Comparison of ENCODE assay signal across 14 cellular contexts in the genomic region with DNA sequence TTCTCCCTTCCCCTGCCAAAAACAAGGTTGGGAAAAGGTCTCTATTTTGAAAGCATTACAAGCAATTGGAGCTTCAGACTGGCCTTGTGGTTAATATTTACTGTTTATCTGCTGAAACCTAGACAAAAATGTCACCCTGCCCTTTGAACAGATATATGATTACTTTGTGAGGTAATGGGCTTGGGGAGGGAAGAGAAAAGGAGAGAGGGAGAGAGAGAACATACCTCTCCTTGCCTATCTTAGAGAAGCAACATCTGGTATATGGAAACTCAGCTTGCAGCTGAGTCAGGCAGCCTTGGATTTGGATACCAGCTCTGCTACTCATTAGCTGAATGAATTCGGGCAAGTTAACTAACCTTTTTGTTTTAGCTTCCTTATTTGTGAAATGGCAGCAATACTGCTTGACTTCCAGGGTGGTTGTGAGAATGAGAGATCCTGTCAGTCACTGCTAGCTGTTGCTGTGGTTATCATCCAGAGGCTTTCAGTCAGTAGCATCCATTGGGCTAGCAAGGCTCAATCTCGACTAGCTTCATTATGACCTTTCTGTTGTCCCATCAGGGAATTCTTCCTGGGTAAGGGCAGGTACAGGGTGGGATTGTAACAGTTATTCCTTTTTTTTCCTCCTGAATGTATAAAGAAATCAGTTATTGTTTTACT. TPM values are rescaled to one million over a fixed set of nuclear protein-coding genes. Genes with fewer than 3 reads are reported as not detected.
A peak's percentile ranks its signal among the peaks of the same experiment; 100 is the strongest.
DNase-seq lines count a peak whose midpoint lies in the region; ATAC-seq and TF ChIP-seq lines count a peak whose summit lies in the region.
"Had no signal": no experiment of that assay in that cellular context is flagged by ENCODE, and none has a peak within 500 bp of the region (broad histone marks: within the 10 kb centered on the region; RNA-seq: fewer than 3 reads in every experiment).

No MANE protein-coding gene starts in this region.

- DNase-seq in AG10803 (ENCODE audit: low read depth) (peak; percentile 60), HFF-Myc (ENCODE audit: extremely low read depth, low read depth) (peak; percentile 5), chondrocyte (ENCODE audit: low spot score) (no peak), mucosa of descending colon (no peak), retina (no peak), MM.1S (no peak)
- DNase-seq: activated effector memory CD4-positive, alpha-beta T cell treated with Interleukin-2 at 50 U/mL for 16 hours; cortex of kidney; head of caudate nucleus; mammary epithelial cell; NCI-H510A treated with DMSO at 0.1 percent for 48 hours had no signal

- H3K4me1 ChIP-seq in mucosa of descending colon (ENCODE audit: low read depth) (peaks cover 7% of the 10 kb centered on the region), MM.1S (ENCODE audit: low read length) (no peaks in the 10 kb centered on the region)

- no peak overlapping the region for H3K27ac ChIP-seq in MM.1S (ENCODE audit: low read length)

- H3K4me3 ChIP-seq in AG10803 (ENCODE audit: low read length), result no peak overlapping the region
- no peak overlapping the region for H3K4me3 ChIP-seq in HFF-Myc (replicated peaks; ENCODE audit: low read depth, low read length)
- no peak overlapping the region for H3K4me3 ChIP-seq in mucosa of descending colon
- H3K4me3 ChIP-seq in MM.1S (ENCODE audit: low read length), result no peak overlapping the region

- H3K9me2 ChIP-seq in MM.1S (replicated peaks; ENCODE audit: insufficient read depth, low read length), result no peaks in the 10 kb centered on the region

- H3K36me3 Mint-ChIP-seq in chondrocyte (ENCODE audit: low read depth), result peaks cover 8% of the 10 kb centered on the region

- no peaks in the 10 kb centered on the region; the same call in 1 of the 2 replicates for H4K20me1 ChIP-seq in MM.1S (ENCODE audit: insufficient read depth, low read length)

- peaks cover 93% of the 10 kb centered on the region for H3K79me2 ChIP-seq in MM.1S (ENCODE audit: low read length)

- H3K4me1 Mint-ChIP-seq in chondrocyte (ENCODE audit: low read depth), result peaks cover 35% of the 10 kb centered on the region

- no peak overlapping the region for H3K9ac ChIP-seq in MM.1S (ENCODE audit: low read length)

- ATAC-seq in mucosa of descending colon (peak; percentile 47), HG03039 (IDR thresholded peaks at IDR 0.05; ENCODE audit: unreplicated experiment) (no peak), GM19351 (IDR thresholded peaks at IDR 0.05; ENCODE audit: unreplicated experiment) (no peak)
- ATAC-seq: sciatic nerve had no signal

- no peaks in the 10 kb centered on the region for H3K9me3 ChIP-seq in mucosa of descending colon
- H3K9me3 ChIP-seq in MM.1S (replicated peaks; ENCODE audit: insufficient read depth, low read length), result no peaks in the 10 kb centered on the region

- intact Hi-C loops in mucosa of descending colon (cut with DNase I, micrococcal nuclease), result no loop called here

- no peaks in the 10 kb centered on the region for H3F3A ChIP-seq in MM.1S (ENCODE audit: insufficient read depth, low read length)

- peak overlapping the region; percentile 62 for H3K27ac Mint-ChIP-seq in chondrocyte (ENCODE audit: unreplicated experiment)

- H3K4me3 Mint-ChIP-seq in chondrocyte (ENCODE audit: unreplicated experiment), result no peak overlapping the region

- no peak overlapping the region for H2AFZ ChIP-seq in MM.1S (ENCODE audit: low read length)

- TF ChIP-seq CTCF in AG10803 (conservative IDR thresholded peaks at IDR 0.05; ENCODE audit: low read length) (no peak), HFF-Myc (IDR thresholded peaks at IDR 0.05; ENCODE audit: low read depth, low read length, missing control alignments) (no peak), chondrocyte (IDR thresholded peaks at IDR 0.05) (no peak), mucosa of descending colon (IDR thresholded peaks at IDR 0.05) (no peak), MM.1S (IDR thresholded peaks at IDR 0.05; ENCODE audit: low read length) (no peak)

- H3K9me3 Mint-ChIP-seq in chondrocyte (ENCODE audit: low read depth), result no peaks in the 10 kb centered on the region

- H3K27me3 ChIP-seq in MM.1S (replicated peaks; ENCODE audit: insufficient read depth, low read length), result no peaks in the 10 kb centered on the region

- H3K27me3 Mint-ChIP-seq in chondrocyte (ENCODE audit: low read depth), result no peaks in the 10 kb centered on the region

- no peaks in the 10 kb centered on the region for H3K36me3 ChIP-seq in mucosa of descending colon (ENCODE audit: low read depth)
- no peaks in the 10 kb centered on the region; the same call in 1 of the 2 replicates for H3K36me3 ChIP-seq in MM.1S (replicated peaks; ENCODE audit: insufficient read depth, low read length)

- H3K4me2 ChIP-seq in MM.1S (ENCODE audit: low read depth, low read length), result no peak overlapping the region

RNA-seq across cellular contexts. Expression of gene ZFX, which starts 41.1 kb away (rescaled TPM):
- total RNA-seq in chondrocyte (70.4 to 75.3 TPM (median 72.8 TPM) in 3 replicates), mucosa of descending colon (10 to 100 TPM; 32.7 to 65.1 (median 41.7) TPM)

Comparison
In these comparisons a context has a peak if more than half of its experiments do, and no peak if none do; other contexts are left out.
1. DNase-seq: peak in AG10803 (single experiment) and HFF-Myc (single experiment); none in chondrocyte (single experiment), mucosa of descending colon (0 of 3), retina (single experiment) and MM.1S (single experiment).